36 cellular contexts compared by ENCODE assay signal in genomic region chr9:120541921-120542320, GRCh38.
"Had no signal": no experiment of that assay in that cellular context is flagged by ENCODE, and none has a peak within 500 bp of the region (broad histone marks: within the 10 kb centered on the region; RNA-seq: fewer than 3 reads in every experiment).

No MANE protein-coding gene starts in this region.

- H3K27me3 ChIP-seq: body of pancreas, brain microvascular endothelial cell, cardiac muscle cell had no signal

- H3K9me3 ChIP-seq: body of pancreas had no signal

- ATAC-seq: activated CD8-positive, alpha-beta T cell treated with anti-CD3 and anti-CD28 coated beads for 36 hours; activated naive CD8-positive, alpha-beta T cell treated with anti-CD3 and anti-CD28 coated beads, Interleukin-2, amount 50 U/mL, for 24 hours; activated T-cell treated with anti-CD3 and anti-CD28 coated beads, Interleukin-2, amount 50 U/mL, for 4 hours; activated T-cell treated with anti-CD3 and anti-CD28 coated beads, Interleukin-2, amount 50 U/mL, for 72 hours; body of pancreas had no signal

- H3K27ac Mint-ChIP-seq: activated B cell treated with CpG ODN at 0.5 μM for 24 hours; activated CD4-positive, alpha-beta memory T cell treated with anti-CD3 and anti-CD28 coated beads for 36 hours; activated CD4-positive, alpha-beta T cell treated with anti-CD3 and anti-CD28 coated beads, Interleukin-2, amount 10 ng/mL, durations not matched to agents 24 days and 14 days; activated CD8-positive, alpha-beta T cell treated with anti-CD3 and anti-CD28 coated beads for 36 hours; activated naive CD4-positive, alpha-beta T cell treated with anti-CD3 and anti-CD28 coated beads, Interleukin-2, amount 10 ng/mL, durations not matched to agents 7 days and 5 days; activated naive CD4-positive, alpha-beta T cell treated with anti-CD3 and anti-CD28 coated beads, Interleukin-2, amount 50 U/mL, for 24 hours; activated naive CD8-positive, alpha-beta T cell; activated naive CD8-positive, alpha-beta T cell treated with anti-CD3 and anti-CD28 coated beads, Interleukin-2, amount 10 ng/mL, durations not matched to agents 7 days and 5 days; activated naive CD8-positive, alpha-beta T cell treated with anti-CD3 and anti-CD28 coated beads, Interleukin-2, amount 50 U/mL, for 24 hours; activated T-cell treated with anti-CD3 and anti-CD28 coated beads, Interleukin-2, amount 50 U/mL, for 72 hours; activated T-helper 1 cell treated with anti-CD3 and anti-CD28 coated beads, Interleukin-12 subunit alpha, Interleukin-12 subunit beta, Interleukin-2, Interleukin-4 antibody, amounts not matched to agents 30 ng/mL and 10 ng/mL and 1 ng/mL, durations not matched to agents 14 hours and 24 hours and 36 hours; activated T-helper 2 cell treated with anti-CD3 and anti-CD28 coated beads, Interferon-gamma antibody, Interleukin-2, Interleukin-4, amounts not matched to agents 10 μg/mL and 5 μg/mL and 100 μg/mL, durations not matched to agents 14 hours and 24 hours and 36 hours; T-helper 1 cell treated with Interleukin-12 subunit alpha and Interleukin-12 subunit beta and Interleukin-4 antibody, amounts not matched to agents 30 μg/mL and 1 μg/mL, for 36 hours; T-helper 2 cell treated with Interferon-gamma antibody and Interleukin-4, amounts not matched to agents 5 μg/mL and 100 μg/mL, for 36 hours had no signal

- H3K9me3 Mint-ChIP-seq: activated B cell treated with CpG ODN at 0.5 μM for 24 hours; activated CD4-positive, alpha-beta memory T cell treated with anti-CD3 and anti-CD28 coated beads for 36 hours; activated CD4-positive, alpha-beta T cell treated with anti-CD3 and anti-CD28 coated beads, Interleukin-2, amount 10 ng/mL, durations not matched to agents 24 days and 14 days; activated CD8-positive, alpha-beta T cell treated with anti-CD3 and anti-CD28 coated beads for 36 hours; activated naive CD4-positive, alpha-beta T cell treated with anti-CD3 and anti-CD28 coated beads, Interleukin-2, amount 10 ng/mL, durations not matched to agents 7 days and 5 days; activated naive CD4-positive, alpha-beta T cell treated with anti-CD3 and anti-CD28 coated beads, Interleukin-2, amount 50 U/mL, for 24 hours; activated naive CD8-positive, alpha-beta T cell treated with anti-CD3 and anti-CD28 coated beads, Interleukin-2, amount 10 ng/mL, durations not matched to agents 7 days and 5 days; activated naive CD8-positive, alpha-beta T cell treated with anti-CD3 and anti-CD28 coated beads, Interleukin-2, amount 50 U/mL, for 24 hours; activated T-cell treated with anti-CD3 and anti-CD28 coated beads, Interleukin-2, amount 50 U/mL, for 4 hours; activated T-cell treated with anti-CD3 and anti-CD28 coated beads, Interleukin-2, amount 50 U/mL, for 72 hours; activated T-helper 1 cell treated with anti-CD3 and anti-CD28 coated beads, Interleukin-12 subunit alpha, Interleukin-12 subunit beta, Interleukin-2, Interleukin-4 antibody, amounts not matched to agents 30 ng/mL and 10 ng/mL and 1 ng/mL, durations not matched to agents 14 hours and 24 hours and 36 hours; activated T-helper 2 cell treated with anti-CD3 and anti-CD28 coated beads, Interferon-gamma antibody, Interleukin-2, Interleukin-4, amounts not matched to agents 10 μg/mL and 5 μg/mL and 100 μg/mL, durations not matched to agents 14 hours and 24 hours and 36 hours; T-helper 1 cell treated with Interleukin-12 subunit alpha and Interleukin-12 subunit beta and Interleukin-4 antibody, amounts not matched to agents 30 μg/mL and 1 μg/mL, for 36 hours; T-helper 2 cell treated with Interferon-gamma antibody and Interleukin-4, amounts not matched to agents 5 μg/mL and 100 μg/mL, for 36 hours had no signal

- H3K27ac ChIP-seq: body of pancreas, brain microvascular endothelial cell, cardiac muscle cell, VCaP had no signal

- H3K4me3 ChIP-seq: body of pancreas, cardiac muscle cell had no signal

- DNase-seq: activated B cell treated with CpG ODN at 0.5 μM for 24 hours; activated CD4-positive, alpha-beta memory T cell treated with anti-CD3 and anti-CD28 coated beads for 36 hours; activated CD4-positive, alpha-beta T cell treated with anti-CD3 and anti-CD28 coated beads for 4 hours; activated CD4-positive, alpha-beta T cell treated with anti-CD3 and anti-CD28 coated beads, Interleukin-2, amount 10 ng/mL, durations not matched to agents 24 days and 14 days; activated CD4-positive, alpha-beta T cell treated with anti-CD3 and anti-CD28 coated beads, Interleukin-2, amount 50 U/mL, for 1 hour; activated CD4-positive, alpha-beta T cell treated with anti-CD3 and anti-CD28 coated beads, Interleukin-2, amount 50 U/mL, for 4 hours; activated CD4-positive, CD25-positive, alpha-beta regulatory T cell treated with anti-CD3 and anti-CD28 coated beads, Interleukin-2, amount 50 U/mL, for 72 hours; activated CD8-positive, alpha-beta memory T cell treated with anti-CD3 and anti-CD28 coated beads, Interleukin-2, amount 50 U/mL, for 4 hours; activated CD8-positive, alpha-beta T cell treated with anti-CD3 and anti-CD28 coated beads for 36 hours; activated effector memory CD4-positive, alpha-beta T cell treated with Interleukin-2 at 50 U/mL for 16 hours; activated gamma-delta T cell; activated naive CD4-positive, alpha-beta T cell treated with anti-CD3 and anti-CD28 coated beads, Interleukin-2, amount 10 ng/mL, durations not matched to agents 7 days and 5 days; activated naive CD4-positive, alpha-beta T cell treated with Interleukin-2 at 50 U/mL for 16 hours; activated naive CD8-positive, alpha-beta T cell treated with anti-CD3 and anti-CD28 coated beads, Interleukin-2, amount 10 ng/mL, durations not matched to agents 7 days and 5 days; activated naive CD8-positive, alpha-beta T cell treated with anti-CD3 and anti-CD28 coated beads, Interleukin-2, amount 50 U/mL, for 24 hours; activated T-cell treated with anti-CD3 and anti-CD28 coated beads for 4 hours; activated T-cell treated with anti-CD3 and anti-CD28 coated beads, Interleukin-2, amount 50 U/mL, for 1 hour; activated T-cell treated with anti-CD3 and anti-CD28 coated beads, Interleukin-2, amount 50 U/mL, for 4 hours; activated T-cell treated with anti-CD3 and anti-CD28 coated beads, Interleukin-2, amount 50 U/mL, for 72 hours; amygdala; aorta; body of pancreas; brain microvascular endothelial cell; caudate nucleus; SW 1271; T-helper 1 cell; T-helper 2 cell; T-helper 9 cell had no signal

- H3K4me1 ChIP-seq: body of pancreas had no signal

- H3K27me3 Mint-ChIP-seq: activated B cell treated with CpG ODN at 0.5 μM for 24 hours; activated CD4-positive, alpha-beta memory T cell treated with anti-CD3 and anti-CD28 coated beads for 36 hours; activated CD4-positive, alpha-beta T cell treated with anti-CD3 and anti-CD28 coated beads, Interleukin-2, amount 10 ng/mL, durations not matched to agents 24 days and 14 days; activated CD8-positive, alpha-beta T cell treated with anti-CD3 and anti-CD28 coated beads for 36 hours; activated naive CD4-positive, alpha-beta T cell treated with anti-CD3 and anti-CD28 coated beads, Interleukin-2, amount 10 ng/mL, durations not matched to agents 7 days and 5 days; activated naive CD4-positive, alpha-beta T cell treated with anti-CD3 and anti-CD28 coated beads, Interleukin-2, amount 50 U/mL, for 24 hours; activated naive CD8-positive, alpha-beta T cell; activated naive CD8-positive, alpha-beta T cell treated with anti-CD3 and anti-CD28 coated beads, Interleukin-2, amount 10 ng/mL, durations not matched to agents 7 days and 5 days; activated naive CD8-positive, alpha-beta T cell treated with anti-CD3 and anti-CD28 coated beads, Interleukin-2, amount 50 U/mL, for 24 hours had no signal

- H3K4me3 Mint-ChIP-seq: activated B cell treated with CpG ODN at 0.5 μM for 24 hours; activated CD4-positive, alpha-beta memory T cell treated with anti-CD3 and anti-CD28 coated beads for 36 hours; activated CD4-positive, alpha-beta T cell treated with anti-CD3 and anti-CD28 coated beads, Interleukin-2, amount 10 ng/mL, durations not matched to agents 24 days and 14 days; activated CD8-positive, alpha-beta T cell treated with anti-CD3 and anti-CD28 coated beads for 36 hours; activated naive CD4-positive, alpha-beta T cell treated with anti-CD3 and anti-CD28 coated beads, Interleukin-2, amount 10 ng/mL, durations not matched to agents 7 days and 5 days; activated naive CD4-positive, alpha-beta T cell treated with anti-CD3 and anti-CD28 coated beads, Interleukin-2, amount 50 U/mL, for 24 hours; activated naive CD8-positive, alpha-beta T cell; activated naive CD8-positive, alpha-beta T cell treated with anti-CD3 and anti-CD28 coated beads, Interleukin-2, amount 10 ng/mL, durations not matched to agents 7 days and 5 days; activated naive CD8-positive, alpha-beta T cell treated with anti-CD3 and anti-CD28 coated beads, Interleukin-2, amount 50 U/mL, for 24 hours; activated T-cell treated with anti-CD3 and anti-CD28 coated beads, Interleukin-2, amount 50 U/mL, for 4 hours; activated T-cell treated with anti-CD3 and anti-CD28 coated beads, Interleukin-2, amount 50 U/mL, for 72 hours; activated T-helper 1 cell treated with anti-CD3 and anti-CD28 coated beads, Interleukin-12 subunit alpha, Interleukin-12 subunit beta, Interleukin-2, Interleukin-4 antibody, amounts not matched to agents 30 ng/mL and 10 ng/mL and 1 ng/mL, durations not matched to agents 14 hours and 24 hours and 36 hours; T-helper 1 cell treated with Interleukin-12 subunit alpha and Interleukin-12 subunit beta and Interleukin-4 antibody, amounts not matched to agents 30 μg/mL and 1 μg/mL, for 36 hours; T-helper 2 cell treated with Interferon-gamma antibody and Interleukin-4, amounts not matched to agents 5 μg/mL and 100 μg/mL, for 36 hours had no signal

- H3K4me1 Mint-ChIP-seq: activated B cell treated with CpG ODN at 0.5 μM for 24 hours; activated naive CD4-positive, alpha-beta T cell treated with anti-CD3 and anti-CD28 coated beads, Interleukin-2, amount 10 ng/mL, durations not matched to agents 7 days and 5 days; activated naive CD4-positive, alpha-beta T cell treated with anti-CD3 and anti-CD28 coated beads, Interleukin-2, amount 50 U/mL, for 24 hours had no signal
